Comparison of ENCODE assay signal across 27 cellular contexts in genomic region chr10:98399784-98400183, GRCh38.
"Had no signal": no experiment of that assay in that cellular context is flagged by ENCODE, and none has a peak within 500 bp of the region (broad histone marks: within the 10 kb centered on the region; RNA-seq: fewer than 3 reads in every experiment).

No MANE protein-coding gene starts in this region.

- ATAC-seq: pancreas; psoas muscle; right cardiac atrium; right lobe of liver; stimulated activated naive B cell treated with anti-CD40 and anti-IgM and Interleukin-4, amounts not matched to agents 10 μg/mL and 1 μg/mL and 100 μg/mL, for 72 hours had no signal

- H3K36me3 Mint-ChIP-seq: natural killer cell had no signal

- H3K4me3 Mint-ChIP-seq: natural killer cell; nephron; neural progenitor cell; stimulated activated effector memory CD8-positive, alpha-beta T cell treated with anti-CD3 and anti-CD28 coated beads, Interleukin-12 subunit alpha, Interleukin-12 subunit beta, amount 100 ng/mL, for 72 hours; stimulated activated naive B cell treated with anti-CD40 and anti-IgM and Interleukin-4, amounts not matched to agents 10 μg/mL and 1 μg/mL and 100 μg/mL, for 72 hours; stimulated activated naive CD8-positive, alpha-beta T cell treated with anti-CD3 and anti-CD28 coated beads, Interleukin-15, Interleukin-2, amounts not matched to agents 100 ng/mL and 50 ng/mL, for 24 hours had no signal

- H3K9me3 Mint-ChIP-seq: natural killer cell; nephron; neural progenitor cell; stimulated activated effector memory CD8-positive, alpha-beta T cell treated with anti-CD3 and anti-CD28 coated beads, Interleukin-12 subunit alpha, Interleukin-12 subunit beta, amount 100 ng/mL, for 72 hours; stimulated activated naive B cell treated with anti-CD40 and anti-IgM and Interleukin-4, amounts not matched to agents 10 μg/mL and 1 μg/mL and 100 μg/mL, for 72 hours; stimulated activated naive CD8-positive, alpha-beta T cell treated with anti-CD3 and anti-CD28 coated beads, Interleukin-15, Interleukin-2, amounts not matched to agents 100 ng/mL and 50 ng/mL, for 24 hours had no signal

- H3K27me3 Mint-ChIP-seq: progenitor cell of endocrine pancreas; stimulated activated naive B cell treated with anti-CD40 and anti-IgM and Interleukin-4, amounts not matched to agents 10 μg/mL and 1 μg/mL and 100 μg/mL, for 72 hours; stimulated activated naive CD8-positive, alpha-beta T cell treated with anti-CD3 and anti-CD28 coated beads, Interleukin-15, Interleukin-2, amounts not matched to agents 100 ng/mL and 50 ng/mL, for 24 hours had no signal

- H3K4me1 ChIP-seq: neural progenitor cell, psoas muscle had no signal

- H2AFZ ChIP-seq: neural progenitor cell had no signal

- DNase-seq: natural killer cell; nucleus accumbens; pancreas; psoas muscle; right cardiac atrium; right lobe of liver; sigmoid colon; small intestine; stimulated activated CD4-positive, alpha-beta T cell treated with anti-CD3 and anti-CD28 coated beads, Interleukin-15, amount 100 ng/mL, for 24 hours; stimulated activated CD4-positive, alpha-beta T cell treated with anti-CD3 and anti-CD28 coated beads, Interleukin-2, amount 100 ng/mL, for 24 hours; stimulated activated CD4-positive, alpha-beta T cell treated with anti-CD3 and anti-CD28 coated beads, Interleukin-2, amount 100 ng/mL, for 48 hours; stimulated activated CD4-positive, alpha-beta T cell treated with anti-CD3 and anti-CD28 coated beads, Interleukin-4, amount 100 ng/mL, for 24 hours; stimulated activated naive B cell treated with anti-CD40 and anti-IgM and Interleukin-4, amounts not matched to agents 10 μg/mL and 1 μg/mL and 100 μg/mL, for 72 hours; stimulated activated naive CD4-positive, alpha-beta T cell treated with Interleukin-2 at 50 U/mL for 16 hours; stomach; thyroid gland; trophoblast cell; upper lobe of left lung had no signal

- H3K9ac ChIP-seq: neural progenitor cell had no signal

- H3K9me3 ChIP-seq: neutrophil, pancreas, psoas muscle, right lobe of liver, sigmoid colon, stomach, thoracic aorta, thyroid gland, tibial nerve, upper lobe of left lung, vagina had no signal

- H3K4me3 ChIP-seq: neural progenitor cell, pancreas, psoas muscle, right lobe of liver, sigmoid colon, stomach, thoracic aorta, thyroid gland, tibial nerve, upper lobe of left lung, vagina had no signal

- H3K27me3 ChIP-seq: neural progenitor cell, neutrophil, pancreas, right lobe of liver, sigmoid colon, stomach, thyroid gland, tibial nerve, upper lobe of left lung, vagina had no signal

- H3K27ac ChIP-seq: neural progenitor cell, neutrophil, pancreas, psoas muscle, right lobe of liver, sigmoid colon, stomach, thoracic aorta, thyroid gland, tibial nerve, upper lobe of left lung, vagina had no signal

- H3K36me3 ChIP-seq: neural progenitor cell, neutrophil, pancreas had no signal

- H3K4me2 ChIP-seq: neural progenitor cell had no signal

- H3K27ac Mint-ChIP-seq: natural killer cell; nephron; neural progenitor cell; progenitor cell of endocrine pancreas; stimulated activated effector memory CD8-positive, alpha-beta T cell treated with anti-CD3 and anti-CD28 coated beads, Interleukin-12 subunit alpha, Interleukin-12 subunit beta, amount 100 ng/mL, for 72 hours; stimulated activated naive B cell treated with anti-CD40 and anti-IgM and Interleukin-4, amounts not matched to agents 10 μg/mL and 1 μg/mL and 100 μg/mL, for 72 hours; stimulated activated naive CD8-positive, alpha-beta T cell treated with anti-CD3 and anti-CD28 coated beads, Interleukin-15, Interleukin-2, amounts not matched to agents 100 ng/mL and 50 ng/mL, for 24 hours had no signal
